8 cellular contexts compared by ENCODE assay signal in the genomic region with DNA sequence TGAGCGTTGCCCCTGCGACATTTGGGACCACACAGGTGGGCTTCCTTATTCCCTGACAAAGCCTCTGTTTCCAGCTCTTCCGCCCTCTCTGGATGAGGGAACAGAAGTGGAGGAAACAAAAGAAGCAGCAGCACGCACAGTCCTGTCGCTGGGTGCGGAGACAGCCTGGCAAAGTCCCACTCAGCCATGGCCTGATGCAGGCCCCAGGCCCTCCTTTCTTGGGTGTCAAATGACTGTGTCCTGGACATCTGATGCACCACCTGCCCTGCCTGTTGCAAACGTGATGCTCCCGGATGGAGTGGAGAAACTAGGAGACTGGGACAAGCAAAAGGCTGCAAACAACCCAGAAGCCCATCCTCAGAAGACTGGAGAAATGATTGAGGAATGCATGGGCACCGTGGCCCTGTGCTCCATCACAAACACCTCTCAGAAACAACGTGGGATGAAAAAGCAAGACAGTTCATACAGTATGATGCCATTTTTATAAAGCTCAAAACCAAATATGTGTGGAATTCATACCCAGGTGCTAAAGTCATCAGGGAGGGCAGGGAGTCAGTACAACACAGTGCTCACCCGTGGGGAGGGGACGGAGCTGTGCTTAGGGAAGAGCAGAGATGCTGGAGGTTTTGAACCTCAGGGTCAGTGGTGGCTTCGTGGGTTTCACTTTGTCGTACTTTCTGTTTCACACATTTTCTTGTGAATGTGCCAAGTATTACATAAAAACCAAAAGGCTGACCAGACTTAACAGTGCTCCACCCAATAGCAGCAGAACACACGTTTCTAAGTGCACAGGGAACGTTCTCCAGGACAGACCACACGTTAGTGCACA. TPM values are rescaled to one million over a fixed set of nuclear protein-coding genes. Genes with fewer than 3 reads are reported as not detected.
DNase-seq lines count a peak whose midpoint lies in the region; ATAC-seq and TF ChIP-seq lines count a peak whose summit lies in the region.

No MANE protein-coding gene starts in this region.

- H3K9me3 ChIP-seq in gastroesophageal sphincter = no peaks in the 10 kb centered on the region
- no peaks in the 10 kb centered on the region for H3K9me3 ChIP-seq in gastrocnemius medialis

- intact Hi-C loops in Right ventricle myocardium inferior (cut with DNase I) (loop anchor here (2.0 kb wide), 1 partner anchor 27 kb away; a partner anchor contains a TSS), cardiac septum (cut with DNase I) (loop anchor here (5.0 kb wide), 2 partner anchors 78 to 187 kb away; a partner anchor contains a TSS), gastrocnemius medialis (cut with DNase I; ENCODE audit: low total_unique reads) (no loop called here)

- H3K36me3 Mint-ChIP-seq in T-cell = peaks cover 14% of the 10 kb centered on the region

- peak overlapping the region; percentile 69 to 90 for H3K27ac Mint-ChIP-seq in T-cell

- peaks cover 40 to 48% (median 46%) of the 10 kb centered on the region in 3 donors for H3K4me1 Mint-ChIP-seq in T-cell

- TF ChIP-seq POLR2A in gastroesophageal sphincter (IDR thresholded peaks at IDR 0.05) (no peak), gastrocnemius medialis (IDR thresholded peaks at IDR 0.05) (no peak)

- peak; percentile 59 for ATAC-seq in Right ventricle myocardium inferior
- ATAC-seq in HG02973 (IDR thresholded peaks at IDR 0.05; ENCODE audit: unreplicated experiment) = peak; percentile 63
- ATAC-seq in T-cell (replicated peaks in 1 of 4) = peak in 3 of 4 experiments; percentile 36 to 42 (median 41)
- peak; percentile 71 for ATAC-seq in gastroesophageal sphincter
- peak; percentile 51 to 53 for ATAC-seq in gastrocnemius medialis

- H3K36me3 ChIP-seq in gastroesophageal sphincter = peaks cover 0 to 34% of the 10 kb centered on the region in 2 donors
- peaks cover 0 to 32% of the 10 kb centered on the region in 2 donors for H3K36me3 ChIP-seq in gastrocnemius medialis

- in situ Hi-C loops in gastrocnemius medialis (cut with MboI; ENCODE audit: low sequenced_read_pairs in 4 of 4) = loop anchor here in 1 of 4 donors (25.0 kb wide), 1 partner anchor 182 kb away; a partner anchor contains a TSS

- H3K27ac ChIP-seq in gastroesophageal sphincter = peak overlapping the region; percentile 7 to 84 (median 82)
- peak overlapping the region; percentile 74 to 80 (median 79) for H3K27ac ChIP-seq in gastrocnemius medialis

- peaks cover 0 to 41% (median 35%) of the 10 kb centered on the region in 3 donors for H3K4me1 ChIP-seq in gastroesophageal sphincter
- H3K4me1 ChIP-seq in gastrocnemius medialis = peaks cover 37 to 40% of the 10 kb centered on the region in 2 donors

- no peaks in the 10 kb centered on the region for H3K9me3 Mint-ChIP-seq in T-cell

- 13 to 14% methylated on average over 7 to 11 of the region's 17 CpGs for WGBS in gastroesophageal sphincter (ENCODE audit: low coverage in 1 of 2), 2 donors

- H3K27me3 ChIP-seq in gastroesophageal sphincter (no peaks in the 10 kb centered on the region), gastrocnemius medialis (no peaks in the 10 kb centered on the region)

- CTCF ChIA-PET in T-cell (lab: Charles Lee) = no interaction called here

- H3K27me3 Mint-ChIP-seq in T-cell = no peaks in the 10 kb centered on the region

- no peak for TF ChIP-seq EP300 in gastroesophageal sphincter (IDR thresholded peaks at IDR 0.05)

- POLR2A ChIA-PET in T-cell (lab: Charles Lee) = no interaction called here

- TF ChIP-seq CTCF in gastroesophageal sphincter (IDR thresholded peaks at IDR 0.05) (no peak), gastrocnemius medialis (IDR thresholded peaks at IDR 0.05 in 4 of 5, conservative IDR thresholded peaks at IDR 0.05 in 1 of 5) (no peak)

- H3K4me3 Mint-ChIP-seq in T-cell = peak overlapping the region in 2 of 3 donors; percentile 32 to 33

- DNase-seq in Right ventricle myocardium inferior (ENCODE audit: missing footprints) (peak; percentile 55), cardiac septum (ENCODE audit: low spot score) (no peak), T-cell (peak in 9 of 34 experiments; percentile 9 to 39 (median 18)), gastrocnemius medialis (peak in 1 of 2 donors; percentile 64), NCI-H748 treated with DMSO at 0.1 percent for 48 hours (lab: John Stamatoyannopoulos, UW) (no peak)
- no peak for DNase-seq in stimulated activated CD4-positive, alpha-beta T cell treated with anti-CD3 and anti-CD28 coated beads, Interleukin-12 subunit alpha, Interleukin-12 subunit beta, amount 100 ng/mL, for 4 hours

- H3K4me3 ChIP-seq in gastroesophageal sphincter (peak overlapping the region in 1 of 2 donors; percentile 21), gastrocnemius medialis (peak overlapping the region in 1 of 4 donors; percentile 16)

RNA-seq across cellular contexts. Expression of a gene that starts 20.9 kb away (rescaled TPM):
- total RNA-seq in Right ventricle myocardium inferior = 62.2 TPM
- total RNA-seq in cardiac septum = 62.4 TPM
- total RNA-seq in T-cell = 100 to 1,000 TPM; 112 to 172 (median 145) TPM
- 10 to 100 TPM; 12.7 to 28.0 (median 20.5) TPM for total RNA-seq in gastroesophageal sphincter
- total RNA-seq in gastrocnemius medialis = 10 to 100 TPM; 10.7 to 19.8 (median 14.0) TPM

RNA-seq across cellular contexts. Expression of a gene that starts 26.9 kb away (rescaled TPM):
- 524 TPM for total RNA-seq in Right ventricle myocardium inferior
- 436 TPM for total RNA-seq in cardiac septum
- 100 to 1,000 TPM; 673 to 863 (median 774) TPM for total RNA-seq in T-cell
- total RNA-seq in gastroesophageal sphincter = 1,000 to 10,000 TPM; 1,097 to 2,167 (median 1,431) TPM
- total RNA-seq in gastrocnemius medialis = 1,000 to 10,000 TPM in 1 of 4 donors, 100 to 1,000 TPM in 3; 487 to 1,236 (median 715) TPM
